ENCODE assay signal across 18 cellular contexts in genomic region chr9:27145143-27145542, GRCh38. TPM values are rescaled to one million over a fixed set of nuclear protein-coding genes. Genes with fewer than 3 reads are reported as not detected.
DNase-seq lines count a peak whose midpoint lies in the region; ATAC-seq, FAIRE-seq and TF ChIP-seq lines count a peak whose summit lies in the region.
"Had no signal": no experiment of that assay in that cellular context is flagged by ENCODE, and none has a peak within 500 bp of the region (broad histone marks: within the 10 kb centered on the region; RNA-seq: fewer than 3 reads in every experiment).

No MANE protein-coding gene starts in this region.

- H2BK5ac ChIP-seq in neuronal stem cell (ENCODE audit: low read length), result no peak overlapping the region

- H3K9me3 ChIP-seq in astrocyte (ENCODE audit: insufficient read depth, low read depth, low read length) (no peaks in the 10 kb centered on the region), neuronal stem cell (replicated peaks in 1 of 2; ENCODE audit: control insufficient read depth in 2 of 2, insufficient read depth in 1 of 2, low read depth in 1 of 2, low read length in 2 of 2) (no peaks in the 10 kb centered on the region)
- H3K9me3 ChIP-seq: BLaER1 treated with 17β-estradiol and CSF1 and Interleukin-3, amounts not matched to agents 10 nM and 100 nM had no signal

- no peak overlapping the region for H4K91ac ChIP-seq in neuronal stem cell (ENCODE audit: low read depth, low read length, poor library complexity)

- H2AK5ac ChIP-seq in neuronal stem cell (ENCODE audit: low read depth, low read length), result no peak overlapping the region

- H3K4ac ChIP-seq in neuronal stem cell (ENCODE audit: low read length), result no peak overlapping the region

- no peak for ATAC-seq in HG02852 (IDR thresholded peaks at IDR 0.05; ENCODE audit: unreplicated experiment)
- ATAC-seq: GM23338 had no signal

- no peak overlapping the region for H3K14ac ChIP-seq in neuronal stem cell (ENCODE audit: low read length)

- no peak overlapping the region for H3K9ac ChIP-seq in astrocyte (ENCODE audit: low read length)
- no peak overlapping the region for H3K9ac ChIP-seq in neuronal stem cell (ENCODE audit: low read depth, low read length, poor library complexity)
- H3K9ac ChIP-seq: BLaER1 treated with 17β-estradiol and CSF1 and Interleukin-3, amounts not matched to agents 10 nM and 100 nM had no signal

- H3K9me3 Mint-ChIP-seq in astrocyte (ENCODE audit: unreplicated experiment), result peaks cover 6% of the 10 kb centered on the region
- H3K9me3 Mint-ChIP-seq: GM23338, H9 had no signal

- H3K27me3 ChIP-seq in astrocyte (ENCODE audit: insufficient read depth, low read length), result no peaks in the 10 kb centered on the region
- no peaks in the 10 kb centered on the region for H3K27me3 ChIP-seq in neuronal stem cell (ENCODE audit: control insufficient read depth in 3 of 3, insufficient read depth in 3 of 3, low read depth in 1 of 3, low read length in 3 of 3)
- H3K27me3 ChIP-seq: BLaER1 treated with 17β-estradiol and CSF1 and Interleukin-3, amounts not matched to agents 10 nM and 100 nM had no signal

- no peak overlapping the region for H2BK15ac ChIP-seq in neuronal stem cell (ENCODE audit: low read length)

- H2BK12ac ChIP-seq in neuronal stem cell (ENCODE audit: low read length), result no peak overlapping the region

- H2BK120ac ChIP-seq in neuronal stem cell (ENCODE audit: low read depth, low read length), result no peak overlapping the region

- H3K36me3 Mint-ChIP-seq in astrocyte (ENCODE audit: low read depth, unreplicated experiment), result no peaks in the 10 kb centered on the region
- H3K36me3 Mint-ChIP-seq: CD4-positive, CD25-positive, alpha-beta regulatory T cell had no signal

- H3K36me3 ChIP-seq in astrocyte (ENCODE audit: insufficient read depth, low read length) (no peaks in the 10 kb centered on the region), neuronal stem cell (replicated peaks in 1 of 2; ENCODE audit: control insufficient read depth in 2 of 2, insufficient read depth in 2 of 2, low read length in 2 of 2) (no peaks in the 10 kb centered on the region)
- H3K36me3 ChIP-seq: BLaER1 treated with 17β-estradiol and CSF1 and Interleukin-3, amounts not matched to agents 10 nM and 100 nM had no signal

- H3K79me1 ChIP-seq in neuronal stem cell (ENCODE audit: low read depth, low read length), result no peaks in the 10 kb centered on the region

- no peak for TF ChIP-seq CTCF in astrocyte (IDR thresholded peaks at IDR 0.05; ENCODE audit: insufficient read depth, low read depth, low read length)
- no peak for TF ChIP-seq CTCF in D721Med (IDR thresholded peaks at IDR 0.05; ENCODE audit: insufficient read depth, missing control alignments)

- H3K27ac Mint-ChIP-seq in astrocyte (ENCODE audit: unreplicated experiment), result no peak overlapping the region
- H3K27ac Mint-ChIP-seq: CD4-positive, CD25-positive, alpha-beta regulatory T cell; GM23338 had no signal

- no CpG with 5 or more reads among the region's 3 CpGs for WGBS in neuronal stem cell (ENCODE audit: extremely low coverage in 2 of 2, insufficient read length in 2 of 2, insufficient replicate concordance in 1 of 2), 2 donors

- H3K27ac ChIP-seq in astrocyte (ENCODE audit: low read depth, low read length) (no peak overlapping the region), neuronal stem cell (replicated peaks; ENCODE audit: low read length) (no peak overlapping the region)
- H3K27ac ChIP-seq: BLaER1 treated with 17β-estradiol and CSF1 and Interleukin-3, amounts not matched to agents 10 nM and 100 nM; HL-60 had no signal

- no peaks in the 10 kb centered on the region for H3K4me1 ChIP-seq in astrocyte (ENCODE audit: insufficient read depth, low read length)
- H3K4me1 ChIP-seq in neuronal stem cell (ENCODE audit: control insufficient read depth in 2 of 2, insufficient read depth in 1 of 2, low read depth in 1 of 2, low read length in 2 of 2), result peaks cover 0 to 6% of the 10 kb centered on the region in 2 donors
- H3K4me1 ChIP-seq: BLaER1 treated with 17β-estradiol and CSF1 and Interleukin-3, amounts not matched to agents 10 nM and 100 nM had no signal

- no peak overlapping the region for H3K4me3 Mint-ChIP-seq in astrocyte (ENCODE audit: unreplicated experiment)
- H3K4me3 Mint-ChIP-seq: CD4-positive, CD25-positive, alpha-beta regulatory T cell; GM23338; H9 had no signal

- H4K8ac ChIP-seq in neuronal stem cell (ENCODE audit: low read depth, low read length), result no peak overlapping the region

- no peak overlapping the region for H3K18ac ChIP-seq in neuronal stem cell (ENCODE audit: low read length)

- H2AFZ ChIP-seq in astrocyte (ENCODE audit: low read depth, low read length), result peak overlapping the region; percentile 16
- H2AFZ ChIP-seq in neuronal stem cell (ENCODE audit: low read length), result peak overlapping the region; percentile 50
- H2AFZ ChIP-seq: GM23338 had no signal

- H3K23ac ChIP-seq in neuronal stem cell (ENCODE audit: low read depth, low read length, poor library complexity), result no peak overlapping the region

- no peaks in the 10 kb centered on the region for H3K79me2 ChIP-seq in astrocyte (ENCODE audit: insufficient read depth, low read length)

- DNase-seq in Kasumi-1 (lab: John Stamatoyannopoulos, UW) (peak; percentile 4 to 23), astrocyte (ENCODE audit: low read depth) (no peak), iPS-NIHi7 (ENCODE audit: extremely low spot score) (peak; percentile 40), neuronal stem cell (ENCODE audit: low spot score) (no peak), D721Med (ENCODE audit: insufficient read length, low spot score) (no peak), RCC 7860 (ENCODE audit: low spot score) (no peak), DMS79 (lab: John Stamatoyannopoulos, UW) (no peak)
- DNase-seq: ACHN; CD4-positive, CD25-positive, alpha-beta regulatory T cell; DMS79 treated with DMSO at 0.1 percent for 48 hours; EL; H9 had no signal

- no peak overlapping the region for H3K4me3 ChIP-seq in astrocyte (ENCODE audit: insufficient read depth, low read depth, low read length)
- no peak overlapping the region for H3K4me3 ChIP-seq in neuronal stem cell (ENCODE audit: low read length in 2 of 2)
- H3K4me3 ChIP-seq: BLaER1 treated with 17β-estradiol and CSF1 and Interleukin-3, amounts not matched to agents 10 nM and 100 nM; GM23338 had no signal

- no peaks in the 10 kb centered on the region for H3K27me3 Mint-ChIP-seq in astrocyte (ENCODE audit: low read depth, unreplicated experiment)
- H3K27me3 Mint-ChIP-seq: CD4-positive, CD25-positive, alpha-beta regulatory T cell had no signal

- no peak for FAIRE-seq in astrocyte (lab: Jason Lieb, UNC)
- no peak for FAIRE-seq in D721Med (lab: Jason Lieb, UNC)
- no peak for FAIRE-seq in RCC 7860 (lab: Jason Lieb, UNC)
- FAIRE-seq: G401.6, GM12891 had no signal

- no peaks in the 10 kb centered on the region for H4K20me1 ChIP-seq in astrocyte (ENCODE audit: insufficient read depth, low read length)
- H4K20me1 ChIP-seq: BLaER1 treated with 17β-estradiol and CSF1 and Interleukin-3, amounts not matched to agents 10 nM and 100 nM had no signal

- H3K4me1 Mint-ChIP-seq in astrocyte (ENCODE audit: low read depth, unreplicated experiment), result no peaks in the 10 kb centered on the region
- H3K4me1 Mint-ChIP-seq: CD4-positive, CD25-positive, alpha-beta regulatory T cell had no signal

- H3K4me2 ChIP-seq in astrocyte (ENCODE audit: low read length), result no peak overlapping the region
- no peak overlapping the region for H3K4me2 ChIP-seq in neuronal stem cell (ENCODE audit: insufficient read depth, low read length, poor library complexity, severe bottlenecking)
- H3K4me2 ChIP-seq: BLaER1 treated with 17β-estradiol and CSF1 and Interleukin-3, amounts not matched to agents 10 nM and 100 nM; GM23338 had no signal

RNA-seq across cellular contexts. Expression of gene TEK, which starts 36.1 kb away (rescaled TPM):
- 1.8 and 2.3 TPM in 2 replicates for total RNA-seq in astrocyte
- 15.0 TPM for polyA plus RNA-seq in neuronal stem cell (2013, experiment 1 of 2)
- polyA plus RNA-seq in neuronal stem cell (2013, experiment 2 of 2), result 14.4 TPM
- total RNA-seq: CD4-positive, CD25-positive, alpha-beta regulatory T cell had no signal
- polyA plus RNA-seq: CD4-positive, CD25-positive, alpha-beta regulatory T cell had no signal

Comparison
In these comparisons a context has a peak if more than half of its experiments do, and no peak if none do; other contexts are left out.
1. DNase-seq: peak in Kasumi-1 (2 of 2) and iPS-NIHi7 (single experiment); none in astrocyte (single experiment), neuronal stem cell (single experiment), D721Med (single experiment), RCC 7860 (single experiment) and DMS79 (single experiment).